ENCODE assay signal across 1 cellular context in the genomic region with DNA sequence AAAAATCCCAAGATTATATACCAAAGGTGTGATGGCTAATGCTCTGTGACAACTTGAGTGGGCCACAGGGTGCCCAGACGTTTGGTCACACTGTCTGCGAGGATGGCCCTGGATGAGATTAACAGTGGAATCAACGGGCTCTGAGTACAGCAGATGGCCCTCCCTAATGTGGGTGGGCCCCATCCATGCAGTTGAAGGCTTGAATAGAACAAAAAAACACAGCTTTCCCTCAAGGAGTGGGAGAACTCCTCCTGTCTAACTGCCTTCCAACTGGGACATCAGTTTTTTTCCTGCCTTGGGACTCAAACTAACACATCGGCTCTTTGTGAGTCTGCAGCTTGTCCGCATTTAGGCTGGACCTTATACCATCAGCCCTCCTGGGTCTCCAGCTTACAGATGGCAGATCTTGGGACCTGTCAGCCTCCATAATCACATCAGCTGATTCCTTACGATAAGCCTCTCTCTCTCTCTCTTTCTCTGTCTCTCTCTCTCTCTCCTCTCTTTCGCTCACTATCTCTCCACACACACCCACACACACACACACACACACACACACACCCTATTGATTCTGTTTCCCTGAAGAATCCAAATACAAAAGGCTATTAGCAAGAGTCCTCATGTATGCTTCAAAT.
TF ChIP-seq lines count a peak whose summit lies in the region.

No MANE protein-coding gene starts in this region.

TF ChIP-seq in HepG2, 621 proteins besides CTCF, POLR2A, EP300 and RAD21:
- no peak for TF ChIP-seq MAX (IDR thresholded peaks at IDR 0.05)
- no peak for TF ChIP-seq ZNF225 (CRISPR knock-in tag; IDR thresholded peaks at IDR 0.05)
- no peak for TF ChIP-seq HNRNPH1 (optimal IDR thresholded peaks at IDR 0.05; ENCODE audit: low read depth, low read length)
- TF ChIP-seq NFAT5 (CRISPR knock-in tag; IDR thresholded peaks at IDR 0.05), result no peak
- no peak for TF ChIP-seq POGZ (CRISPR knock-in tag; IDR thresholded peaks at IDR 0.05)
- TF ChIP-seq MEIS1 (CRISPR knock-in tag; IDR thresholded peaks at IDR 0.05; ENCODE audit: borderline replicate concordance), result no peak
- TF ChIP-seq U2AF2 (IDR thresholded peaks at IDR 0.05; ENCODE audit: low read depth, low read length), result no peak
- no peak for TF ChIP-seq ZNF292 (CRISPR knock-in tag; IDR thresholded peaks at IDR 0.05; ENCODE audit: borderline replicate concordance, low read depth)
- no peak for TF ChIP-seq TAF15 (IDR thresholded peaks at IDR 0.05; ENCODE audit: low read depth, low read length, poor library complexity, severe bottlenecking)
- TF ChIP-seq, protein P1, sequence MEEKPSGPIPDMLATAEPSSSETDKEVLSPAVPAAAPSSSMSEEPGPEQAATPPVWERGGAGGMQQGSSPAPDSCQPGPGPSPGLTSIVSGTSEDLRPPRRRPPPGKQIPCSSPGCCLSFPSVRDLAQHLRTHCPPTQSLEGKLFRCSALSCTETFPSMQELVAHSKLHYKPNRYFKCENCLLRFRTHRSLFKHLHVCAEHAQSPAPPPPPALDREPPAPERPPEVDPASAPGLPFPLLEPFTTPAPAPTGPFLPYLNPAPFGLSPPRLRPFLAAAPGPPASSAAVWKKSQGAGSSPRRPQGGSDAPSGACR (CRISPR knock-in tag; IDR thresholded peaks at IDR 0.05), result no peak
- TF ChIP-seq HOXA9 (CRISPR knock-in tag; IDR thresholded peaks at IDR 0.05; ENCODE audit: borderline replicate concordance), result no peak
- TF ChIP-seq ZNF639 (CRISPR knock-in tag; conservative IDR thresholded peaks at IDR 0.05), result no peak
- no peak for TF ChIP-seq TRIM22 (IDR thresholded peaks at IDR 0.05)
- no peak for TF ChIP-seq ZNF33A (CRISPR knock-in tag; IDR thresholded peaks at IDR 0.05; ENCODE audit: borderline replicate concordance)
- TF ChIP-seq, protein P2, sequence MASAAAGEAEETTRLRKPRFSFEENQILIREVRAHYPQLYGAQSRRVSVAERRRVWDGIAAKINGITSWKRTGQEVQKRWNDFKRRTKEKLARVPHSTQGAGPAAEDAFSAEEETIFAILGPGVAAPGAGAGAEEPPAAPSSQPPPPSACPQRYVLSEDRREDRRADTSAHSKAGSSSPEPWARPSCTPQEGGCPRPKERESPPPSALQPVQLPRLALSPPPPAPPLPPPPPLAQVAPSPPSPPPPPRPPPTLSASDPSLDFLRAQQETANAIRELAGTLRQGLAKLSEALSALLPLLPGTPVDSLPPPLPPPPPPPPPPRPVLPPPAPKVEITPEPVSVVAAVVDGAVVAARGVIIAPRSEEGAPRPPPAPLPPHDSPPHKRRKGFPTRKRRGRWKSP (CRISPR knock-in tag; IDR thresholded peaks at IDR 0.05), result no peak
- no peak for TF ChIP-seq ZNF646 (CRISPR knock-in tag; IDR thresholded peaks at IDR 0.05)
